Comparison of ENCODE assay signal across 1 cellular context in genomic region chr1:223312705-223313414, GRCh38.
TF ChIP-seq lines count a peak whose summit lies in the region.

No MANE protein-coding gene starts in this region.

TF ChIP-seq in K562, 482 proteins besides CTCF, POLR2A, EP300 and RAD21 (continued from another document and continues in another):
- TF ChIP-seq USF1 (CRISPR knock-in tag; IDR thresholded peaks at IDR 0.05) = peak; percentile 55
- TF ChIP-seq NCOA6 (IDR thresholded peaks at IDR 0.05) = no peak
- no peak for TF ChIP-seq ATF1 (CRISPR knock-in tag; IDR thresholded peaks at IDR 0.05)
- TF ChIP-seq ATF1 (tag; IDR thresholded peaks at IDR 0.05) = no peak
- TF ChIP-seq BRD4 (IDR thresholded peaks at IDR 0.05) = no peak
- TF ChIP-seq ATF3 (IDR thresholded peaks at IDR 0.05) = peak; percentile 23; the same call in 1 of the 2 replicates
- no peak for TF ChIP-seq ATF3 (CRISPR knock-in tag; conservative IDR thresholded peaks at IDR 0.05)
- peak; percentile 24 for TF ChIP-seq MEIS2 (IDR thresholded peaks at IDR 0.05; ENCODE audit: partially characterized antibody)
- no peak for TF ChIP-seq NR2C2 (CRISPR knock-in tag; IDR thresholded peaks at IDR 0.05)
- peak; percentile 66 for TF ChIP-seq NR2C2 (tag; IDR thresholded peaks at IDR 0.05)
- no peak for TF ChIP-seq ZC3H8 (IDR thresholded peaks at IDR 0.05)
- no peak for TF ChIP-seq ZNF174 (CRISPR knock-in tag; IDR thresholded peaks at IDR 0.05)
- no peak for TF ChIP-seq ZNF3 (CRISPR knock-in tag; IDR thresholded peaks at IDR 0.05)
- peak; percentile 45; the same call in 1 of the 2 replicates for TF ChIP-seq L3MBTL2 (IDR thresholded peaks at IDR 0.05)
- peak; percentile 79 for TF ChIP-seq USF2 (CRISPR knock-in tag; IDR thresholded peaks at IDR 0.05)
- TF ChIP-seq, protein P1, sequence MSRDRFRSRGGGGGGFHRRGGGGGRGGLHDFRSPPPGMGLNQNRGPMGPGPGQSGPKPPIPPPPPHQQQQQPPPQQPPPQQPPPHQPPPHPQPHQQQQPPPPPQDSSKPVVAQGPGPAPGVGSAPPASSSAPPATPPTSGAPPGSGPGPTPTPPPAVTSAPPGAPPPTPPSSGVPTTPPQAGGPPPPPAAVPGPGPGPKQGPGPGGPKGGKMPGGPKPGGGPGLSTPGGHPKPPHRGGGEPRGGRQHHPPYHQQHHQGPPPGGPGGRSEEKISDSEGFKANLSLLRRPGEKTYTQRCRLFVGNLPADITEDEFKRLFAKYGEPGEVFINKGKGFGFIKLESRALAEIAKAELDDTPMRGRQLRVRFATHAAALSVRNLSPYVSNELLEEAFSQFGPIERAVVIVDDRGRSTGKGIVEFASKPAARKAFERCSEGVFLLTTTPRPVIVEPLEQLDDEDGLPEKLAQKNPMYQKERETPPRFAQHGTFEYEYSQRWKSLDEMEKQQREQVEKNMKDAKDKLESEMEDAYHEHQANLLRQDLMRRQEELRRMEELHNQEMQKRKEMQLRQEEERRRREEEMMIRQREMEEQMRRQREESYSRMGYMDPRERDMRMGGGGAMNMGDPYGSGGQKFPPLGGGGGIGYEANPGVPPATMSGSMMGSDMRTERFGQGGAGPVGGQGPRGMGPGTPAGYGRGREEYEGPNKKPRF (IDR thresholded peaks at IDR 0.05; ENCODE audit: low read depth, low read length) = no peak
- TF ChIP-seq ZBTB40 (IDR thresholded peaks at IDR 0.05) = no peak
- TF ChIP-seq ZBTB40 (CRISPR knock-in tag; IDR thresholded peaks at IDR 0.05) = no peak
- TF ChIP-seq SETDB1 (IDR thresholded peaks at IDR 0.05; ENCODE audit: low read length) = no peak
- TF ChIP-seq, protein P2, sequence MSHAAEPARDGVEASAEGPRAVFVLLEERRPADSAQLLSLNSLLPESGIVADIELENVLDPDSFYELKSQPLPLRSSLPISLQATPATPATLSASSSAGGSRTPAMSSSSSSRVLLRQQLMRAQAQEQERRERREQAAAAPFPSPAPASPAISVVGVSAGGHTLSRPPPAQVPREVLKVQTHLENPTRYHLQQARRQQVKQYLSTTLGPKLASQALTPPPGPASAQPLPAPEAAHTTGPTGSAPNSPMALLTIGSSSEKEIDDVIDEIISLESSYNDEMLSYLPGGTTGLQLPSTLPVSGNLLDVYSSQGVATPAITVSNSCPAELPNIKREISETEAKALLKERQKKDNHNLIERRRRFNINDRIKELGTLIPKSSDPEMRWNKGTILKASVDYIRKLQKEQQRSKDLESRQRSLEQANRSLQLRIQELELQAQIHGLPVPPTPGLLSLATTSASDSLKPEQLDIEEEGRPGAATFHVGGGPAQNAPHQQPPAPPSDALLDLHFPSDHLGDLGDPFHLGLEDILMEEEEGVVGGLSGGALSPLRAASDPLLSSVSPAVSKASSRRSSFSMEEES (CRISPR knock-in tag; IDR thresholded peaks at IDR 0.05) = peak; percentile 95
- no peak for TF ChIP-seq CREB5 (CRISPR knock-in tag; IDR thresholded peaks at IDR 0.05)
- no peak for TF ChIP-seq EZH2 (IDR thresholded peaks at IDR 0.05; ENCODE audit: borderline replicate concordance, low read depth, low read length)
- no peak for TF ChIP-seq JUNB (CRISPR knock-in tag; conservative IDR thresholded peaks at IDR 0.05)
- no peak for TF ChIP-seq MBD2 (IDR thresholded peaks at IDR 0.05; ENCODE audit: borderline replicate concordance, low read depth)
- TF ChIP-seq KLF10 (CRISPR knock-in tag; IDR thresholded peaks at IDR 0.05) = no peak
